18 cellular contexts compared by ENCODE assay signal in genomic region chr1:34800214-34800613, GRCh38.
A peak's percentile ranks its signal among the peaks of the same experiment; 100 is the strongest.
DNase-seq lines count a peak whose midpoint lies in the region; ATAC-seq and TF ChIP-seq lines count a peak whose summit lies in the region.
"Had no signal": no experiment of that assay in that cellular context is flagged by ENCODE, and none has a peak within 500 bp of the region (broad histone marks: within the 10 kb centered on the region; RNA-seq: fewer than 3 reads in every experiment).

No MANE protein-coding gene starts in this region.

- peaks cover 4% of the 10 kb centered on the region for H3K9me3 Mint-ChIP-seq in T-helper 2 cell treated with Interferon-gamma antibody and Interleukin-4, amounts not matched to agents 5 μg/mL and 100 μg/mL, for 36 hours
- peaks cover 4% of the 10 kb centered on the region for H3K9me3 Mint-ChIP-seq in activated naive CD8-positive, alpha-beta T cell (ENCODE audit: low read depth)
- H3K9me3 Mint-ChIP-seq: dendritic cell treated with granulocyte-macrophage colony-stimulating factor and Interleukin-4, amounts not matched to agents 40 ng/mL and 50 ng/mL, for 4 days had no signal

- H3K27me3 Mint-ChIP-seq in T-helper 2 cell treated with Interferon-gamma antibody and Interleukin-4, amounts not matched to agents 5 μg/mL and 100 μg/mL, for 36 hours (ENCODE audit: low read depth), result no peaks in the 10 kb centered on the region
- H3K27me3 Mint-ChIP-seq in activated naive CD8-positive, alpha-beta T cell, result no peaks in the 10 kb centered on the region

- H3K36me3 Mint-ChIP-seq in T-helper 2 cell treated with Interferon-gamma antibody and Interleukin-4, amounts not matched to agents 5 μg/mL and 100 μg/mL, for 36 hours (ENCODE audit: low read depth), result no peaks in the 10 kb centered on the region
- H3K36me3 Mint-ChIP-seq in activated naive CD8-positive, alpha-beta T cell, result peaks cover 8% of the 10 kb centered on the region

- TF ChIP-seq CTCF in AG09309 (IDR thresholded peaks at IDR 0.05; ENCODE audit: control insufficient read depth, insufficient read depth, low read depth, low read length, missing control alignments), result no peak

- peaks cover 2% of the 10 kb centered on the region for H3K4me1 Mint-ChIP-seq in T-helper 2 cell treated with Interferon-gamma antibody and Interleukin-4, amounts not matched to agents 5 μg/mL and 100 μg/mL, for 36 hours (ENCODE audit: low read depth)
- peaks cover 3% of the 10 kb centered on the region for H3K4me1 Mint-ChIP-seq in activated naive CD8-positive, alpha-beta T cell (ENCODE audit: low read depth)

- peak; percentile 32 for DNase-seq in T-helper 2 cell treated with Interferon-gamma antibody and Interleukin-4, amounts not matched to agents 5 μg/mL and 100 μg/mL, for 36 hours (ENCODE audit: low spot score)
- DNase-seq in T-helper 2 cell (no peak), AG09309 (ENCODE audit: low read depth) (peak; percentile 2), fibroblast of peridontal ligament (ENCODE audit: extremely low read depth) (peak; percentile 17), superior temporal gyrus (ENCODE audit: extremely low spot score) (no peak)
- DNase-seq: C1 segment of cervical spinal cord, DMS153, KG1, NCI-H1092 treated with DMSO at 0.1 percent for 48 hours, NCI-H526 treated with DMSO at 0.1 percent for 48 hours, ovary, sigmoid colon, transverse colon had no signal

- H3K4me3 Mint-ChIP-seq in T-helper 2 cell treated with Interferon-gamma antibody and Interleukin-4, amounts not matched to agents 5 μg/mL and 100 μg/mL, for 36 hours, result no peak overlapping the region
- H3K4me3 Mint-ChIP-seq in activated naive CD8-positive, alpha-beta T cell, result no peak overlapping the region
- H3K4me3 Mint-ChIP-seq: dendritic cell treated with granulocyte-macrophage colony-stimulating factor and Interleukin-4, amounts not matched to agents 40 ng/mL and 50 ng/mL, for 4 days had no signal

- ATAC-seq in GM18909 (IDR thresholded peaks at IDR 0.05; ENCODE audit: poor library complexity, unreplicated experiment), result no peak
- no peak for ATAC-seq in HG03280 (IDR thresholded peaks at IDR 0.05; ENCODE audit: unreplicated experiment)
- ATAC-seq: HCT116 had no signal

- no peak overlapping the region for H3K4me3 ChIP-seq in AG09309 (ENCODE audit: control insufficient read depth, low read depth, low read length)
- H3K4me3 ChIP-seq: ovary, sigmoid colon, transverse colon had no signal

- H3K27ac Mint-ChIP-seq in T-helper 2 cell treated with Interferon-gamma antibody and Interleukin-4, amounts not matched to agents 5 μg/mL and 100 μg/mL, for 36 hours, result no peak overlapping the region
- peak overlapping the region; percentile 70 for H3K27ac Mint-ChIP-seq in activated naive CD8-positive, alpha-beta T cell
- H3K27ac Mint-ChIP-seq: dendritic cell treated with granulocyte-macrophage colony-stimulating factor and Interleukin-4, amounts not matched to agents 40 ng/mL and 50 ng/mL, for 4 days had no signal

Comparison
In these comparisons a context has a peak if more than half of its experiments do, and no peak if none do; other contexts are left out.
1. DNase-seq: peak in T-helper 2 cell treated with Interferon-gamma antibody and Interleukin-4, amounts not matched to agents 5 μg/mL and 100 μg/mL, for 36 hours (single experiment), AG09309 (single experiment) and fibroblast of peridontal ligament (single experiment); none in T-helper 2 cell (0 of 5) and superior temporal gyrus (single experiment).